In the genomic region with DNA sequence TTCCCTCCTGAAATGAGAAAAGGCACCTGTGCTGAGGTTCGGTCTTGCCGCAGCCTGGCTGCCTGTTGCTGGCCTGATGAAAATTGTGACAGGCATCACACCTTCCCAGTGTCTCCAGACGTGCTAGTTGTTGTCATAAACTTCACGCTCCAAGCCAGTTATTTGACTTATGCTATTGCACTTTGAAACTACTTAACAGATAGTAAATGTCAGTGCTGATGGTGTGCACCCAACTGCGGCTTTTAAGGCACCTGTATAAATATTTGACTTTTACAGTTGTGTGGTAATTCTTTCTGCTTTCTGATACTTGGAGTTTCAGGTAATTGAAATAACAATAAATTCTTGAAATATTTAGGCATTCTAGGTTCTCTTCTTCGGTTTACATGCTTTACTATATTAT, we compare ENCODE assay signal across 1 cellular context.
TF ChIP-seq lines count a peak whose summit lies in the region.

No MANE protein-coding gene starts in this region.

TF ChIP-seq in HepG2, 621 proteins besides CTCF, POLR2A, EP300 and RAD21 (continued from another document):
- TF ChIP-seq, protein P1, sequence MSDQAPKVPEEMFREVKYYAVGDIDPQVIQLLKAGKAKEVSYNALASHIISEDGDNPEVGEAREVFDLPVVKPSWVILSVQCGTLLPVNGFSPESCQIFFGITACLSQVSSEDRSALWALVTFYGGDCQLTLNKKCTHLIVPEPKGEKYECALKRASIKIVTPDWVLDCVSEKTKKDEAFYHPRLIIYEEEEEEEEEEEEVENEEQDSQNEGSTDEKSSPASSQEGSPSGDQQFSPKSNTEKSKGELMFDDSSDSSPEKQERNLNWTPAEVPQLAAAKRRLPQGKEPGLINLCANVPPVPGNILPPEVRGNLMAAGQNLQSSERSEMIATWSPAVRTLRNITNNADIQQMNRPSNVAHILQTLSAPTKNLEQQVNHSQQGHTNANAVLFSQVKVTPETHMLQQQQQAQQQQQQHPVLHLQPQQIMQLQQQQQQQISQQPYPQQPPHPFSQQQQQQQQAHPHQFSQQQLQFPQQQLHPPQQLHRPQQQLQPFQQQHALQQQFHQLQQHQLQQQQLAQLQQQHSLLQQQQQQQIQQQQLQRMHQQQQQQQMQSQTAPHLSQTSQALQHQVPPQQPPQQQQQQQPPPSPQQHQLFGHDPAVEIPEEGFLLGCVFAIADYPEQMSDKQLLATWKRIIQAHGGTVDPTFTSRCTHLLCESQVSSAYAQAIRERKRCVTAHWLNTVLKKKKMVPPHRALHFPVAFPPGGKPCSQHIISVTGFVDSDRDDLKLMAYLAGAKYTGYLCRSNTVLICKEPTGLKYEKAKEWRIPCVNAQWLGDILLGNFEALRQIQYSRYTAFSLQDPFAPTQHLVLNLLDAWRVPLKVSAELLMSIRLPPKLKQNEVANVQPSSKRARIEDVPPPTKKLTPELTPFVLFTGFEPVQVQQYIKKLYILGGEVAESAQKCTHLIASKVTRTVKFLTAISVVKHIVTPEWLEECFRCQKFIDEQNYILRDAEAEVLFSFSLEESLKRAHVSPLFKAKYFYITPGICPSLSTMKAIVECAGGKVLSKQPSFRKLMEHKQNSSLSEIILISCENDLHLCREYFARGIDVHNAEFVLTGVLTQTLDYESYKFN (CRISPR knock-in tag; conservative IDR thresholded peaks at IDR 0.05): peak; percentile 70
- 0 out of 2 replicates have a peak, but pooled peaks have one; percentile 16 for TF ChIP-seq ZMYM4 (CRISPR knock-in tag; IDR thresholded peaks at IDR 0.05)
- TF ChIP-seq SKI (IDR thresholded peaks at IDR 0.05; ENCODE audit: partially characterized antibody): peak; percentile 14
- 0 out of 2 replicates have a peak, but pooled peaks have one; percentile 35 for TF ChIP-seq NKX3-1 (CRISPR knock-in tag; IDR thresholded peaks at IDR 0.05)
- peak; percentile 43; the same call in 1 of the 2 replicates for TF ChIP-seq KAT8 (CRISPR knock-in tag; IDR thresholded peaks at IDR 0.05)
- peak; percentile 70 for TF ChIP-seq HDAC1 (CRISPR knock-in tag; IDR thresholded peaks at IDR 0.05)
- peak; percentile 38; the same call in 1 of the 2 replicates for TF ChIP-seq SIX1 (CRISPR knock-in tag; IDR thresholded peaks at IDR 0.05; ENCODE audit: borderline replicate concordance)
- no peak for TF ChIP-seq SP1 (IDR thresholded peaks at IDR 0.05)
- TF ChIP-seq SP1 (CRISPR knock-in tag; IDR thresholded peaks at IDR 0.05): no peak
- no peak for TF ChIP-seq ZEB1 (IDR thresholded peaks at IDR 0.05; ENCODE audit: insufficient replicate concordance, low read depth)
- TF ChIP-seq, protein P2, sequence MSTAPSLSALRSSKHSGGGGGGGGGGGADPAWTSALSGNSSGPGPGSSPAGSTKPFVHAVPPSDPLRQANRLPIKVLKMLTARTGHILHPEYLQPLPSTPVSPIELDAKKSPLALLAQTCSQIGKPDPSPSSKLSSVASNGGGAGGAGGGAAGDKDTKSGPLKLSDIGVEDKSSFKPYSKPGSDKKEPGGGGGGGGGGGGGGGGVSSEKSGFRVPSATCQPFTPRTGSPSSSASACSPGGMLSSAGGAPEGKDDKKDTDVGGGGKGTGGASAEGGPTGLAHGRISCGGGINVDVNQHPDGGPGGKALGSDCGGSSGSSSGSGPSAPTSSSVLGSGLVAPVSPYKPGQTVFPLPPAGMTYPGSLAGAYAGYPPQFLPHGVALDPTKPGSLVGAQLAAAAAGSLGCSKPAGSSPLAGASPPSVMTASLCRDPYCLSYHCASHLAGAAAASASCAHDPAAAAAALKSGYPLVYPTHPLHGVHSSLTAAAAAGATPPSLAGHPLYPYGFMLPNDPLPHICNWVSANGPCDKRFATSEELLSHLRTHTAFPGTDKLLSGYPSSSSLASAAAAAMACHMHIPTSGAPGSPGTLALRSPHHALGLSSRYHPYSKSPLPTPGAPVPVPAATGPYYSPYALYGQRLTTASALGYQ (CRISPR knock-in tag; IDR thresholded peaks at IDR 0.05): peak; percentile 76
- TF ChIP-seq SOX6 (IDR thresholded peaks at IDR 0.05): no peak
- TF ChIP-seq SOX6 (CRISPR knock-in tag; IDR thresholded peaks at IDR 0.05): peak; percentile 87
- TF ChIP-seq POLR2AphosphoS5 (IDR thresholded peaks at IDR 0.05; ENCODE audit: low read depth, low read length): no peak
- TF ChIP-seq, protein P3, sequence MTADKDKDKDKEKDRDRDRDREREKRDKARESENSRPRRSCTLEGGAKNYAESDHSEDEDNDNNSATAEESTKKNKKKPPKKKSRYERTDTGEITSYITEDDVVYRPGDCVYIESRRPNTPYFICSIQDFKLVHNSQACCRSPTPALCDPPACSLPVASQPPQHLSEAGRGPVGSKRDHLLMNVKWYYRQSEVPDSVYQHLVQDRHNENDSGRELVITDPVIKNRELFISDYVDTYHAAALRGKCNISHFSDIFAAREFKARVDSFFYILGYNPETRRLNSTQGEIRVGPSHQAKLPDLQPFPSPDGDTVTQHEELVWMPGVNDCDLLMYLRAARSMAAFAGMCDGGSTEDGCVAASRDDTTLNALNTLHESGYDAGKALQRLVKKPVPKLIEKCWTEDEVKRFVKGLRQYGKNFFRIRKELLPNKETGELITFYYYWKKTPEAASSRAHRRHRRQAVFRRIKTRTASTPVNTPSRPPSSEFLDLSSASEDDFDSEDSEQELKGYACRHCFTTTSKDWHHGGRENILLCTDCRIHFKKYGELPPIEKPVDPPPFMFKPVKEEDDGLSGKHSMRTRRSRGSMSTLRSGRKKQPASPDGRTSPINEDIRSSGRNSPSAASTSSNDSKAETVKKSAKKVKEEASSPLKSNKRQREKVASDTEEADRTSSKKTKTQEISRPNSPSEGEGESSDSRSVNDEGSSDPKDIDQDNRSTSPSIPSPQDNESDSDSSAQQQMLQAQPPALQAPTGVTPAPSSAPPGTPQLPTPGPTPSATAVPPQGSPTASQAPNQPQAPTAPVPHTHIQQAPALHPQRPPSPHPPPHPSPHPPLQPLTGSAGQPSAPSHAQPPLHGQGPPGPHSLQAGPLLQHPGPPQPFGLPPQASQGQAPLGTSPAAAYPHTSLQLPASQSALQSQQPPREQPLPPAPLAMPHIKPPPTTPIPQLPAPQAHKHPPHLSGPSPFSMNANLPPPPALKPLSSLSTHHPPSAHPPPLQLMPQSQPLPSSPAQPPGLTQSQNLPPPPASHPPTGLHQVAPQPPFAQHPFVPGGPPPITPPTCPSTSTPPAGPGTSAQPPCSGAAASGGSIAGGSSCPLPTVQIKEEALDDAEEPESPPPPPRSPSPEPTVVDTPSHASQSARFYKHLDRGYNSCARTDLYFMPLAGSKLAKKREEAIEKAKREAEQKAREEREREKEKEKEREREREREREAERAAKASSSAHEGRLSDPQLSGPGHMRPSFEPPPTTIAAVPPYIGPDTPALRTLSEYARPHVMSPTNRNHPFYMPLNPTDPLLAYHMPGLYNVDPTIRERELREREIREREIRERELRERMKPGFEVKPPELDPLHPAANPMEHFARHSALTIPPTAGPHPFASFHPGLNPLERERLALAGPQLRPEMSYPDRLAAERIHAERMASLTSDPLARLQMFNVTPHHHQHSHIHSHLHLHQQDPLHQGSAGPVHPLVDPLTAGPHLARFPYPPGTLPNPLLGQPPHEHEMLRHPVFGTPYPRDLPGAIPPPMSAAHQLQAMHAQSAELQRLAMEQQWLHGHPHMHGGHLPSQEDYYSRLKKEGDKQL (CRISPR knock-in tag; IDR thresholded peaks at IDR 0.05; ENCODE audit: low read depth): peak; percentile 87; the same call in 1 of the 2 replicates
- TF ChIP-seq ZSCAN31 (CRISPR knock-in tag; IDR thresholded peaks at IDR 0.05; ENCODE audit: low read depth): peak; percentile 35; the same call in 1 of the 2 replicates
- no peak for TF ChIP-seq MEIS1 (CRISPR knock-in tag; IDR thresholded peaks at IDR 0.05; ENCODE audit: borderline replicate concordance)
